ENCODE assay signal across 10 cellular contexts in the genomic region with DNA sequence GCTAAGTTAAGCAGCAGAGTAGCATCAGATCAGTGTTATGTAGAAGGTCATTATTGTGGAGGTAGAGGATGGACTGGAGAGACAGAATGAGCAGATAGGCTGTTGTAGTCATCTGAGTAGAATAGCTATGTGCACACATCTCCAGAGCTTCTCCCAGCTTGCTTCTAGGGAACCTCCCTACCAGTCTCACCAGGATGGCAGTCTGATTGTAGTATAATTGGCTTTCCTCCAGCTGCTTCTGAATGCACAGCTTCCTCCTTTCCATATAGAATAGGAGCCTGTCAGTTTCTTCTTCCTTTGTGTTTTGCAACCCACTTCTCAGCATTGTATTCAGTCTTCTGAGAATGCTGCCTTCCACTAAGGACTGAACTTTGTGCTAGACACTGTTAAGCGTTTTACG. TPM values are rescaled to one million over a fixed set of nuclear protein-coding genes. Genes with fewer than 3 reads are reported as not detected.
A peak's percentile ranks its signal among the peaks of the same experiment; 100 is the strongest.
DNase-seq lines count a peak whose midpoint lies in the region; ATAC-seq and TF ChIP-seq lines count a peak whose summit lies in the region.
"Had no signal": no experiment of that assay in that cellular context is flagged by ENCODE, and none has a peak within 500 bp of the region (broad histone marks: within the 10 kb centered on the region; RNA-seq: fewer than 3 reads in every experiment).

No MANE protein-coding gene starts in this region.

- RAD21 ChIA-PET in HCT116 (lab: Charles Lee; ENCODE audit: low non-redundant PET in 1 of 2, low total read pairs in 2 of 2, uncharacterized antibody in 2 of 2, unreplicated experiment in 2 of 2), result no interaction called here

- peaks cover 15 to 27% of the 10 kb centered on the region in 2 experiments for H3K4me1 ChIP-seq in HCT116 (ENCODE audit: control insufficient read depth in 1 of 2, insufficient read depth in 2 of 2, low read length in 2 of 2)
- H3K4me1 ChIP-seq in PC-3 (ENCODE audit: insufficient read depth, low read length), result peaks cover 31% of the 10 kb centered on the region
- peaks cover 26% of the 10 kb centered on the region for H3K4me1 ChIP-seq in ectodermal cell (ENCODE audit: control insufficient read depth, insufficient read depth, low read length)

- H3K36me3 ChIP-seq in HCT116 (ENCODE audit: control insufficient read depth in 1 of 2, insufficient read depth in 2 of 2, low read length in 2 of 2) (peaks cover 45 to 52% of the 10 kb centered on the region in 2 experiments; a peak in 3 of 4 replicates), PC-3 (ENCODE audit: low read depth, low read length) (peaks cover 46% of the 10 kb centered on the region), ectodermal cell (ENCODE audit: control insufficient read depth, insufficient read depth, low read length) (peaks cover 47% of the 10 kb centered on the region)

- H3K79me2 ChIP-seq in HCT116 (ENCODE audit: insufficient read depth, low read length), result peaks cover 34% of the 10 kb centered on the region
- H3K79me2 ChIP-seq in PC-3 (ENCODE audit: low read length), result peaks cover 39% of the 10 kb centered on the region

- TF ChIP-seq CTCF in HCT116 (IDR thresholded peaks at IDR 0.05 in 2 of 3, conservative IDR thresholded peaks at IDR 0.05 in 1 of 3; ENCODE audit: borderline replicate concordance in 1 of 3, insufficient read depth in 1 of 3, low read depth in 2 of 3, low read length in 2 of 3) (no peak), PC-3 (conservative IDR thresholded peaks at IDR 0.05; ENCODE audit: low read depth, low read length) (no peak), progenitor cell of endocrine pancreas (IDR thresholded peaks at IDR 0.05; ENCODE audit: unreplicated experiment) (no peak)

- H3K36me3 Mint-ChIP-seq in progenitor cell of endocrine pancreas (ENCODE audit: insufficient read depth), result peaks cover 32% of the 10 kb centered on the region

- H3F3A ChIP-seq in PC-3 (ENCODE audit: low read length, unreplicated experiment), result peaks cover 5% of the 10 kb centered on the region

- no peak overlapping the region for H3K4me3 ChIP-seq in HCT116 (replicated peaks in 1 of 2; ENCODE audit: low read depth in 1 of 2, low read length in 2 of 2)
- peak overlapping the region; percentile 94 for H3K4me3 ChIP-seq in PC-3 (ENCODE audit: low read length)
- peak overlapping the region; percentile 8 for H3K4me3 ChIP-seq in ectodermal cell (ENCODE audit: insufficient read depth, low read depth, low read length)

- H3K27me3 Mint-ChIP-seq in progenitor cell of endocrine pancreas, result no peaks in the 10 kb centered on the region

- POLR2A ChIA-PET in HCT116 (lab: Charles Lee), result no interaction called here
- POLR2A ChIA-PET in PC-3 (lab: Charles Lee; ENCODE audit: unreplicated experiment), result no interaction called here

- no TSS peak for BruUV-seq in HCT116 (replicated peaks; lab: Mats Ljungman, UMichigan)
- BruUV-seq in PC-3 (replicated peaks; lab: Mats Ljungman, UMichigan), result no TSS peak

- TF ChIP-seq RAD21 in HCT116 (IDR thresholded peaks at IDR 0.05; ENCODE audit: low read depth), result no peak

- intact Hi-C loops in HCT116 (cut with micrococcal nuclease) (no loop called here), PC-3 (cut with micrococcal nuclease) (no loop called here), left ventricle myocardium superior (cut with micrococcal nuclease) (no loop called here)

- no peaks in the 10 kb centered on the region for H3K9me3 ChIP-seq in HCT116 (ENCODE audit: control insufficient read depth in 1 of 2, insufficient read depth in 1 of 2, low read depth in 1 of 2, low read length in 2 of 2)
- no peaks in the 10 kb centered on the region for H3K9me3 ChIP-seq in PC-3 (ENCODE audit: low read length)
- H3K9me3 ChIP-seq in ectodermal cell (ENCODE audit: control insufficient read depth, low read length), result no peaks in the 10 kb centered on the region

- no peak overlapping the region for H3K27ac Mint-ChIP-seq in progenitor cell of endocrine pancreas

- H3K27me3 ChIP-seq in HCT116 (ENCODE audit: insufficient read depth, low read length) (no peaks in the 10 kb centered on the region), PC-3 (ENCODE audit: low read length) (no peaks in the 10 kb centered on the region), ectodermal cell (ENCODE audit: control insufficient read depth, insufficient read depth, low read length, poor library complexity, severe bottlenecking) (no peaks in the 10 kb centered on the region)

- H3K9me2 ChIP-seq in HCT116 (ENCODE audit: insufficient read depth) (no peaks in the 10 kb centered on the region), PC-3 (replicated peaks; ENCODE audit: low read length) (no peaks in the 10 kb centered on the region)

- WGBS in ectodermal cell, 2 experiments, result 92 to 97% methylated on average over 2 of the region's 2 CpGs

- H2AFZ ChIP-seq in HCT116 (ENCODE audit: low read depth, low read length, poor library complexity, severe bottlenecking), result no peak overlapping the region
- H2AFZ ChIP-seq in PC-3 (ENCODE audit: low read length), result no peak overlapping the region

- no peak for DNase-seq in HCT116 (ENCODE audit: low read depth, low spot score)
- peak; percentile 23 for DNase-seq in PC-3
- DNase-seq in progenitor cell of endocrine pancreas (ENCODE audit: low spot score, unreplicated experiment), result no peak
- no peak for DNase-seq in medulla oblongata (ENCODE audit: extremely low spot score)
- no peak for DNase-seq in left ventricle myocardium superior
- DNase-seq: activated gamma-delta T cell; NCI-H446 treated with DMSO at 0.1 percent for 48 hours; stimulated activated CD4-positive, alpha-beta T cell treated with anti-CD3 and anti-CD28 coated beads, Interleukin-2, amount 100 ng/mL, for 48 hours had no signal

- ATAC-seq in HCT116 (no peak), PC-3 (no peak), left ventricle myocardium superior (no peak), HG02885 (IDR thresholded peaks at IDR 0.05; ENCODE audit: poor library complexity, unreplicated experiment) (no peak)

- H3K9ac ChIP-seq in HCT116 (ENCODE audit: low read length) (no peak overlapping the region), PC-3 (ENCODE audit: low read length) (no peak overlapping the region)

- H3K27ac ChIP-seq in HCT116 (ENCODE audit: low read depth, low read length), result no peak overlapping the region
- H3K27ac ChIP-seq in PC-3 (ENCODE audit: low read length), result no peak overlapping the region
- no peak overlapping the region for H3K27ac ChIP-seq in ectodermal cell (ENCODE audit: insufficient read depth, low read depth, low read length, poor library complexity, severe bottlenecking)

- H3K9me3 Mint-ChIP-seq in progenitor cell of endocrine pancreas (ENCODE audit: low read depth), result no peaks in the 10 kb centered on the region

- H3K4me3 Mint-ChIP-seq in progenitor cell of endocrine pancreas (ENCODE audit: low read depth), result peak overlapping the region; percentile 85

- CTCF ChIA-PET in HCT116 (lab: Charles Lee) (no interaction called here), PC-3 (lab: Charles Lee) (no interaction called here)

- H3K4me1 Mint-ChIP-seq in progenitor cell of endocrine pancreas (ENCODE audit: low read depth), result peaks cover 33% of the 10 kb centered on the region

- H4K20me1 ChIP-seq in HCT116 (ENCODE audit: insufficient read depth) (no peaks in the 10 kb centered on the region), PC-3 (ENCODE audit: low read length) (no peaks in the 10 kb centered on the region)

- no peak overlapping the region for H3K4me2 ChIP-seq in HCT116 (ENCODE audit: low read length)
- H3K4me2 ChIP-seq in PC-3 (ENCODE audit: low read length), result peak overlapping the region; percentile 89

- TF ChIP-seq POLR2A in HCT116 (IDR thresholded peaks at IDR 0.05; ENCODE audit: borderline replicate concordance, extremely low read depth, insufficient read depth, insufficient read length), result no peak

TF ChIP-seq in HCT116, 20 proteins besides CTCF, POLR2A, EP300 and RAD21:
- 0 out of 2 replicates have a peak, but pooled peaks have one; percentile 24 for TF ChIP-seq POLR2AphosphoS5 (IDR thresholded peaks at IDR 0.05; ENCODE audit: low read depth, low read length)
- TF ChIP-seq SP1 (IDR thresholded peaks at IDR 0.05; ENCODE audit: low read depth), result no peak

RNA-seq across cellular contexts. Expression of gene CSAD, which starts 2.1 kb away (rescaled TPM):
- total RNA-seq in HCT116 (2021; ENCODE audit: unreplicated experiment), result 20.3 TPM
- 17.4 and 19.4 TPM in 2 replicates for polyA plus RNA-seq in HCT116 (2012)
- 21.5 and 23.8 TPM in 2 replicates for total RNA-seq in PC-3 (2014; rRNA removed)
- 29.3 TPM for polyA plus RNA-seq in ectodermal cell (2013, experiment 1 of 4)
- polyA plus RNA-seq in ectodermal cell (2013, experiment 2 of 4), result 28.5 TPM
- polyA plus RNA-seq in ectodermal cell (2013, experiment 3 of 4), result 22.2 TPM
- 23.1 TPM for polyA plus RNA-seq in ectodermal cell (2013, experiment 4 of 4)
- 58.6 and 59.0 TPM in 2 replicates for total RNA-seq in progenitor cell of endocrine pancreas
- total RNA-seq in left ventricle myocardium superior, result 9.6 TPM

RNA-seq across cellular contexts. Expression of gene ZNF740, which starts 2.3 kb away (rescaled TPM):
- 49.7 TPM for total RNA-seq in HCT116 (2021; ENCODE audit: unreplicated experiment)
- polyA plus RNA-seq in HCT116 (2012), result 11.8 and 13.2 TPM in 2 replicates
- total RNA-seq in PC-3 (2014; rRNA removed), result 12.3 and 12.8 TPM in 2 replicates
- 53.1 TPM for polyA plus RNA-seq in ectodermal cell (2013, experiment 1 of 4)
- polyA plus RNA-seq in ectodermal cell (2013, experiment 2 of 4), result 62.0 TPM
- polyA plus RNA-seq in ectodermal cell (2013, experiment 3 of 4), result 36.8 TPM
- 43.9 TPM for polyA plus RNA-seq in ectodermal cell (2013, experiment 4 of 4)
- 75.7 and 78.8 TPM in 2 replicates for total RNA-seq in progenitor cell of endocrine pancreas
- 31.6 TPM for total RNA-seq in left ventricle myocardium superior

RNA-seq across cellular contexts. Expression of gene ITGB7, which starts 24.2 kb away (rescaled TPM):
- 1.9 TPM for total RNA-seq in HCT116 (2021; ENCODE audit: unreplicated experiment)
- 0.33 and 0.47 TPM in 2 replicates for polyA plus RNA-seq in HCT116 (2012)
- total RNA-seq in PC-3 (2014; rRNA removed), result 1.9 and 3.4 TPM in 2 replicates
- polyA plus RNA-seq in ectodermal cell (2013, experiment 1 of 4), result not detected
- 0.21 TPM for polyA plus RNA-seq in ectodermal cell (2013, experiment 2 of 4)
- polyA plus RNA-seq in ectodermal cell (2013, experiment 3 of 4), result 1.1 TPM
- 0.57 TPM for polyA plus RNA-seq in ectodermal cell (2013, experiment 4 of 4)
- total RNA-seq in progenitor cell of endocrine pancreas, result 0.29 and 0.93 TPM in 2 replicates
- total RNA-seq in left ventricle myocardium superior, result 1.3 TPM

RNA-seq across cellular contexts. Expression of gene RARG, which starts 49.2 kb away (rescaled TPM):
- total RNA-seq in HCT116 (2021; ENCODE audit: unreplicated experiment) (68.9 TPM), PC-3 (2014; rRNA removed) (62.0 and 73.5 TPM in 2 replicates), progenitor cell of endocrine pancreas (4.9 and 5.2 TPM in 2 replicates), left ventricle myocardium superior (16.9 TPM)
- polyA plus RNA-seq in HCT116 (2012), result 50.8 and 54.4 TPM in 2 replicates
- polyA plus RNA-seq in ectodermal cell (2013, experiment 1 of 4), result 39.9 TPM
- polyA plus RNA-seq in ectodermal cell (2013, experiment 2 of 4), result 33.6 TPM
- polyA plus RNA-seq in ectodermal cell (2013, experiment 3 of 4), result 36.6 TPM
- polyA plus RNA-seq in ectodermal cell (2013, experiment 4 of 4), result 37.9 TPM

Comparison
In these comparisons a context has a peak if more than half of its experiments do, and no peak if none do; other contexts are left out.
1. H3K4me3 ChIP-seq: peak in PC-3 (single experiment) and ectodermal cell (single experiment); none in HCT116 (0 of 2).